Comparison of ENCODE assay signal across 8 cellular contexts in genomic region chr19:5340637-5341447, GRCh38. TPM values are rescaled to one million over a fixed set of nuclear protein-coding genes. Genes with fewer than 3 reads are reported as not detected.
DNase-seq lines count a peak whose midpoint lies in the region; ATAC-seq lines count a peak whose summit lies in the region.

TSS of gene PTPRS (minus strand) at chr19:5340812. CDS start at chr19:5286140, 54,672 bp downstream.

- peak; percentile 82 for DNase-seq in NCI-H1436 (lab: John Stamatoyannopoulos, UW)
- no peak for DNase-seq in NCI-H1436 treated with DMSO at 0.1 percent for 48 hours (lab: John Stamatoyannopoulos, UW)
- DNase-seq in NCI-H2171 (lab: John Stamatoyannopoulos, UW), result peak; percentile 92
- DNase-seq in activated CD4-positive, alpha-beta T cell treated with anti-CD3 and anti-CD28 coated beads, Interleukin-2, amount 10 ng/mL, durations not matched to agents 7 days and 5 days, result peak; percentile 46
- DNase-seq in dedifferentiated amniotic fluid mesenchymal stem cell (ENCODE audit: extremely low spot score), result peak; percentile 68
- peak; percentile 57 for DNase-seq in left lobe of liver (ENCODE audit: low spot score)
- DNase-seq in stimulated activated CD4-positive, alpha-beta T cell treated with anti-CD3 and anti-CD28 coated beads, Interleukin-1b, Interleukin-23, amount 100 ng/mL, for 4 hours (ENCODE audit: low read depth in 2 of 2), result peak; percentile 54 to 60

- peak within 1 kb of the TSS; percentile 57 for H3K27ac Mint-ChIP-seq in activated CD4-positive, alpha-beta T cell treated with anti-CD3 and anti-CD28 coated beads, Interleukin-2, amount 10 ng/mL, durations not matched to agents 7 days and 5 days

- peaks cover 14% of the 10 kb centered on the region for H3K4me1 Mint-ChIP-seq in activated CD4-positive, alpha-beta T cell treated with anti-CD3 and anti-CD28 coated beads, Interleukin-2, amount 10 ng/mL, durations not matched to agents 7 days and 5 days

- POLR2A ChIA-PET in activated CD4-positive, alpha-beta T cell treated with anti-CD3 and anti-CD28 coated beads, Interleukin-2, amount 10 ng/mL, durations not matched to agents 7 days and 5 days (lab: Charles Lee), result no interaction called here

- peak within 1 kb of the TSS; percentile 48 for H3K4me3 Mint-ChIP-seq in activated CD4-positive, alpha-beta T cell treated with anti-CD3 and anti-CD28 coated beads, Interleukin-2, amount 10 ng/mL, durations not matched to agents 7 days and 5 days

- peak; percentile 75 for ATAC-seq in left lobe of liver
- ATAC-seq in GM21737 (IDR thresholded peaks at IDR 0.05; ENCODE audit: unreplicated experiment), result no peak

- H3K9me3 Mint-ChIP-seq in activated CD4-positive, alpha-beta T cell treated with anti-CD3 and anti-CD28 coated beads, Interleukin-2, amount 10 ng/mL, durations not matched to agents 7 days and 5 days, result no peaks in the 10 kb centered on the region

- H3K27me3 Mint-ChIP-seq in activated CD4-positive, alpha-beta T cell treated with anti-CD3 and anti-CD28 coated beads, Interleukin-2, amount 10 ng/mL, durations not matched to agents 7 days and 5 days, result peaks cover 53% of the 10 kb centered on the region

- CTCF ChIA-PET in activated CD4-positive, alpha-beta T cell treated with anti-CD3 and anti-CD28 coated beads, Interleukin-2, amount 10 ng/mL, durations not matched to agents 7 days and 5 days (lab: Charles Lee), result interaction anchor here (0.5 kb wide), 1 partner anchor 543 kb away, joined by 5 read pairs; no protein-coding TSS in a partner anchor

- H3K36me3 Mint-ChIP-seq in activated CD4-positive, alpha-beta T cell treated with anti-CD3 and anti-CD28 coated beads, Interleukin-2, amount 10 ng/mL, durations not matched to agents 7 days and 5 days (ENCODE audit: low read depth), result no peaks in the 10 kb centered on the region

RNA-seq across cellular contexts. Expression of gene PTPRS, which starts in this region (rescaled TPM):
- under 1 TPM; 0.02 to 0.08 TPM for total RNA-seq in activated CD4-positive, alpha-beta T cell treated with anti-CD3 and anti-CD28 coated beads, Interleukin-2, amount 10 ng/mL, durations not matched to agents 7 days and 5 days
- total RNA-seq in left lobe of liver, result 7.3 TPM

Comparison
In these comparisons a context has a peak if more than half of its experiments do, and no peak if none do; other contexts are left out.
1. Peak in DNase-seq in activated CD4-positive, alpha-beta T cell treated with anti-CD3 and anti-CD28 coated beads, Interleukin-2, amount 10 ng/mL, durations not matched to agents 7 days and 5 days; RNA of the gene not detected or under 1 TPM.